Comparison of ENCODE assay signal across 8 cellular contexts in genomic region chr1:11262171-11263049, GRCh38. TPM values are rescaled to one million over a fixed set of nuclear protein-coding genes. Genes with fewer than 3 reads are reported as not detected.
A peak's percentile ranks its signal among the peaks of the same experiment; 100 is the strongest.
DNase-seq lines count a peak whose midpoint lies in the region; FAIRE-seq and TF ChIP-seq lines count a peak whose summit lies in the region.

Gene MTOR (minus strand): TSS chr1:11262551. CDS start chr1:11259409, 3,142 bp downstream.

- H3K4me2 ChIP-seq in H9 (ENCODE audit: insufficient read depth, insufficient read length, low read length), result peak within 1 kb of the TSS; percentile 97

- peaks cover 19% of the 10 kb centered on the region for H3K36me3 ChIP-seq in MG63

- peak within 1 kb of the TSS; percentile 45 for H3K18ac ChIP-seq in H9 (ENCODE audit: insufficient read length, low read depth, low read length)

- no peak within 1 kb of the TSS for H4K8ac ChIP-seq in H9 (replicated peaks; ENCODE audit: insufficient read length, low read depth, low read length)

- peak; percentile 99 for FAIRE-seq in G401.6 (lab: Jason Lieb, UNC)

- H3K23me2 ChIP-seq in H9 (ENCODE audit: insufficient read length, low read depth, low read length, poor library complexity, severe bottlenecking), result peaks cover 4% of the 10 kb centered on the region

- H3K14ac ChIP-seq in H9 (ENCODE audit: insufficient read depth, low read length), result no peak within 1 kb of the TSS

- no peak within 1 kb of the TSS for H3K23ac ChIP-seq in H9 (ENCODE audit: insufficient read length, low read depth, low read length)

- no peak within 1 kb of the TSS for H3K27ac ChIP-seq in H9 (ENCODE audit: insufficient read length, low read depth, low read length)

- no peak within 1 kb of the TSS for H3K4ac ChIP-seq in H9 (ENCODE audit: low read depth, low read length)

- TF ChIP-seq CTCF in H9 (conservative IDR thresholded peaks at IDR 0.05), result peak; percentile 34; the same call in 1 of the 3 replicates
- peak; percentile 19 for TF ChIP-seq CTCF in fibroblast of the aortic adventitia (IDR thresholded peaks at IDR 0.05; ENCODE audit: insufficient read depth, low read length)
- peak; percentile 21 to 24 (median 24) for TF ChIP-seq CTCF in nephron (IDR thresholded peaks at IDR 0.05; ENCODE audit: unreplicated experiment in 3 of 3)

- no peak within 1 kb of the TSS for H2AFZ ChIP-seq in H9 (ENCODE audit: low read length)

- peak within 1 kb of the TSS; percentile 66 for H3K9ac ChIP-seq in H9 (ENCODE audit: extremely low read depth, insufficient read length, low read length)

- peaks cover 8 to 10% of the 10 kb centered on the region in 2 experiments for H3K4me1 Mint-ChIP-seq in H9
- no peaks in the 10 kb centered on the region for H3K4me1 Mint-ChIP-seq in nephron
- peaks cover 21% of the 10 kb centered on the region for H3K4me1 Mint-ChIP-seq in stimulated activated naive CD8-positive, alpha-beta T cell treated with anti-CD3 and anti-CD28 coated beads, Interleukin-15, Interleukin-2, amounts not matched to agents 100 ng/mL and 50 ng/mL, for 24 hours (ENCODE audit: low read depth)

- H3K27me3 Mint-ChIP-seq in H9 (ENCODE audit: low read depth) (no peaks in the 10 kb centered on the region), nephron (ENCODE audit: low read depth) (no peaks in the 10 kb centered on the region)
- no peaks in the 10 kb centered on the region for H3K27me3 Mint-ChIP-seq in stimulated activated naive CD8-positive, alpha-beta T cell treated with anti-CD3 and anti-CD28 coated beads, Interleukin-15, Interleukin-2, amounts not matched to agents 100 ng/mL and 50 ng/mL, for 24 hours

- H3K27ac Mint-ChIP-seq in H9 (peak within 1 kb of the TSS; percentile 87 to 98 (median 90); a peak in 6 of 7 replicates), nephron (peak within 1 kb of the TSS; percentile 88 to 97 (median 92))
- H3K27ac Mint-ChIP-seq in stimulated activated naive CD8-positive, alpha-beta T cell treated with anti-CD3 and anti-CD28 coated beads, Interleukin-15, Interleukin-2, amounts not matched to agents 100 ng/mL and 50 ng/mL, for 24 hours, result peak within 1 kb of the TSS; percentile 91

- H3K56ac ChIP-seq in H9 (ENCODE audit: insufficient read length, low read depth, low read length), result no peak within 1 kb of the TSS

- H3K79me1 ChIP-seq in H9 (ENCODE audit: insufficient read depth, low read depth, low read length, poor library complexity, severe bottlenecking), result peaks cover 8% of the 10 kb centered on the region

- no peak within 1 kb of the TSS for H2BK15ac ChIP-seq in H9 (ENCODE audit: low read depth, low read length)

- peaks cover 6 to 24% (median 24%) of the 10 kb centered on the region in 3 experiments; a peak in 6 of 7 replicates for H3K36me3 Mint-ChIP-seq in H9 (ENCODE audit: insufficient read depth in 1 of 3, low read depth in 3 of 3)
- peaks cover 21% of the 10 kb centered on the region for H3K36me3 Mint-ChIP-seq in nephron (ENCODE audit: low read depth)
- H3K36me3 Mint-ChIP-seq in stimulated activated naive CD8-positive, alpha-beta T cell treated with anti-CD3 and anti-CD28 coated beads, Interleukin-15, Interleukin-2, amounts not matched to agents 100 ng/mL and 50 ng/mL, for 24 hours (ENCODE audit: low read depth), result peaks cover 18% of the 10 kb centered on the region

- H4K91ac ChIP-seq in H9 (ENCODE audit: insufficient read length, low read depth, low read length), result no peak within 1 kb of the TSS

- H3K4me1 ChIP-seq in H9 (ENCODE audit: insufficient read depth, low read length), result no peaks in the 10 kb centered on the region

- H3K9me3 ChIP-seq in H9 (ENCODE audit: control insufficient read depth, low read depth, low read length), result no peaks in the 10 kb centered on the region
- peaks cover 6% of the 10 kb centered on the region for H3K9me3 ChIP-seq in MG63

- H3K9me3 Mint-ChIP-seq in H9 (no peaks in the 10 kb centered on the region; a peak in 1 of 5 replicates), nephron (no peaks in the 10 kb centered on the region)
- H3K9me3 Mint-ChIP-seq in stimulated activated naive CD8-positive, alpha-beta T cell treated with anti-CD3 and anti-CD28 coated beads, Interleukin-15, Interleukin-2, amounts not matched to agents 100 ng/mL and 50 ng/mL, for 24 hours, result no peaks in the 10 kb centered on the region

- peaks cover 4% of the 10 kb centered on the region; the same call in 1 of the 2 replicates for H3K79me2 ChIP-seq in H9 (ENCODE audit: insufficient read depth, low read length)

- H3K4me3 Mint-ChIP-seq in H9, result peak within 1 kb of the TSS; percentile 94 to 99
- peak within 1 kb of the TSS; percentile 92 to 97 (median 94) for H3K4me3 Mint-ChIP-seq in nephron
- peak within 1 kb of the TSS; percentile 93 for H3K4me3 Mint-ChIP-seq in stimulated activated naive CD8-positive, alpha-beta T cell treated with anti-CD3 and anti-CD28 coated beads, Interleukin-15, Interleukin-2, amounts not matched to agents 100 ng/mL and 50 ng/mL, for 24 hours

- no CpG with 5 or more reads among the region's 60 CpGs for WGBS in H9 (ENCODE audit: extremely low coverage, insufficient read length, low lambda C conversion rate)

- no peak within 1 kb of the TSS for H3T11ph ChIP-seq in H9 (ENCODE audit: low read length)

- H3K27me3 ChIP-seq in H9 (ENCODE audit: insufficient read depth, low read length) (no peaks in the 10 kb centered on the region), MG63 (no peaks in the 10 kb centered on the region)

- H3K4me3 ChIP-seq in MG63, result peak within 1 kb of the TSS; percentile 80
- peak within 1 kb of the TSS; percentile 90 for H3K4me3 ChIP-seq in fibroblast of the aortic adventitia (ENCODE audit: low read depth, low read length)

- H4K5ac ChIP-seq in H9 (ENCODE audit: insufficient read length, low read depth, low read length), result no peak within 1 kb of the TSS

- peak; percentile 100 for DNase-seq in H9
- DNase-seq in MG63, result peak; percentile 99
- peak; percentile 98 for DNase-seq in SHP77 treated with DMSO at 0.1 percent for 48 hours (lab: John Stamatoyannopoulos, UW)
- peak; percentile 99 for DNase-seq in activated effector memory CD4-positive, alpha-beta T cell treated with anti-CD3 and anti-CD28 coated beads, Interleukin-2, amount 50 U/mL, for 16 hours
- peak; percentile 100 for DNase-seq in fibroblast of the aortic adventitia (ENCODE audit: low read depth)

- H2BK12ac ChIP-seq in H9 (ENCODE audit: insufficient read length, low read depth, low read length), result no peak within 1 kb of the TSS

- no peak within 1 kb of the TSS for H2BK20ac ChIP-seq in H9 (ENCODE audit: low read depth, low read length, poor library complexity, severe bottlenecking)

- no peak within 1 kb of the TSS for H2BK5ac ChIP-seq in H9 (ENCODE audit: insufficient read length, low read length)

- no peak within 1 kb of the TSS for H2AK5ac ChIP-seq in H9 (ENCODE audit: insufficient read length, low read length)

- no peaks in the 10 kb centered on the region for H4K20me1 ChIP-seq in H9 (ENCODE audit: control insufficient read depth, insufficient read depth, insufficient read length)

- H2BK120ac ChIP-seq in H9 (ENCODE audit: low read depth, low read length, poor library complexity, severe bottlenecking), result no peak within 1 kb of the TSS

RNA-seq across cellular contexts. Expression of gene MTOR, which starts in this region (rescaled TPM):
- 62.9 and 67.5 TPM in 2 replicates for total RNA-seq in H9 (2021)
- total RNA-seq in MG63 (2014; rRNA removed; shearing (Covaris generic); ENCODE audit: low replicate concordance), result 12.2 and 14.3 TPM in 2 replicates
- 23.1 and 36.3 TPM in 2 replicates for total RNA-seq in fibroblast of the aortic adventitia (ENCODE audit: low replicate concordance)
